Comparison of ENCODE assay signal across 8 cellular contexts in genomic region chr5:32172186-32172901, GRCh38. TPM values are rescaled to one million over a fixed set of nuclear protein-coding genes. Genes with fewer than 3 reads are reported as not detected.
A peak's percentile ranks its signal among the peaks of the same experiment; 100 is the strongest.
DNase-seq lines count a peak whose midpoint lies in the region; ATAC-seq, FAIRE-seq and TF ChIP-seq lines count a peak whose summit lies in the region.
"Not testable (repeated sequence)": the region's sequence is repeated elsewhere in the genome, so short reads cannot be mapped to it uniquely, and the experiment has no call there.

No MANE protein-coding gene starts in this region.

- DNase-seq in AG09309 (ENCODE audit: low read depth); heart left ventricle: not testable (repeated sequence)
- DNase-seq in NCI-H82 (lab: John Stamatoyannopoulos, UW) (peak; percentile 42), bronchial epithelial cell (ENCODE audit: low read depth) (peak; percentile 1)
- DNase-seq in activated CD4-positive, alpha-beta memory T cell treated with anti-CD3 and anti-CD28 coated beads for 36 hours, result peak; percentile 56
- peak; percentile 32 to 34 for DNase-seq in stimulated activated CD4-positive, alpha-beta T cell treated with anti-CD3 and anti-CD28 coated beads, Interleukin-2, amount 100 ng/mL, for 24 hours

- not testable (repeated sequence) for H3K27me3 Mint-ChIP-seq in activated CD4-positive, alpha-beta memory T cell treated with anti-CD3 and anti-CD28 coated beads for 36 hours

- peaks cover 16% of the 10 kb centered on the region for H3K4me1 ChIP-seq in HEK293 (ENCODE audit: control insufficient read depth, insufficient read depth, low read length)
- peaks cover 0 to 65% (median 43%) of the 10 kb centered on the region in 12 donors for H3K4me1 ChIP-seq in heart left ventricle
- not testable (repeated sequence) for H3K4me1 ChIP-seq in mucosa of stomach (ENCODE audit: control insufficient read depth, insufficient read depth, low read length)

- peaks cover 41% of the 10 kb centered on the region for H3K4me1 Mint-ChIP-seq in activated CD4-positive, alpha-beta memory T cell treated with anti-CD3 and anti-CD28 coated beads for 36 hours (ENCODE audit: low read depth)

- H3K36me3 ChIP-seq in HEK293 (ENCODE audit: control insufficient read depth in 2 of 2, insufficient read depth in 1 of 2, low read length in 2 of 2), result peaks cover 38 to 42% of the 10 kb centered on the region in 2 experiments
- not testable (repeated sequence) for H3K36me3 ChIP-seq in bronchial epithelial cell (ENCODE audit: control insufficient read depth, insufficient read depth, low read length); mucosa of stomach (ENCODE audit: control insufficient read depth, insufficient read depth, low read length)
- H3K36me3 ChIP-seq in heart left ventricle, result peaks cover 0 to 44% (median 43%) of the 10 kb centered on the region in 9 donors

- H3K4me3 ChIP-seq in AG09309 (ENCODE audit: control insufficient read depth, low read depth, low read length) (peak overlapping the region; percentile 85), HEK293 (ENCODE audit: low read depth, low read length) (peak overlapping the region; percentile 93), bronchial epithelial cell (ENCODE audit: low read depth, low read length) (peak overlapping the region; percentile 69), heart left ventricle (peak overlapping the region; percentile 60 to 99 (median 96)), mucosa of stomach (ENCODE audit: low read length) (peak overlapping the region; percentile 100)

- H3K9me3 ChIP-seq in HEK293 (ENCODE audit: control insufficient read depth, insufficient read depth, low read depth, low read length); heart left ventricle; mucosa of stomach (ENCODE audit: control insufficient read depth, low read length): not testable (repeated sequence)

- POLR2A ChIA-PET in HEK293 (lab: Yijun Ruan, JAX), result interaction anchor here (0.6 to 2.2 kb wide), 4 partner anchors 21 to 418 kb away, joined by 3 to 6 read pairs (median 3); no protein-coding TSS in a partner anchor
- POLR2A ChIA-PET in activated CD4-positive, alpha-beta memory T cell treated with anti-CD3 and anti-CD28 coated beads for 36 hours (lab: Charles Lee), result interaction anchor here (0.7 to 1.8 kb wide), 2 partner anchors 16 to 17 kb away, joined by 3 to 4 read pairs; no protein-coding TSS in a partner anchor

- peak overlapping the region; percentile 99 for H3K4me3 Mint-ChIP-seq in activated CD4-positive, alpha-beta memory T cell treated with anti-CD3 and anti-CD28 coated beads for 36 hours

- not testable (repeated sequence) for H3K9me3 Mint-ChIP-seq in activated CD4-positive, alpha-beta memory T cell treated with anti-CD3 and anti-CD28 coated beads for 36 hours

- not testable (repeated sequence) for H3K27me3 ChIP-seq in bronchial epithelial cell (ENCODE audit: control insufficient read depth, insufficient read depth, low read length); heart left ventricle; mucosa of stomach (ENCODE audit: control insufficient read depth, insufficient read depth, low read length)

- H3K27ac ChIP-seq in HEK293 (ENCODE audit: extremely low read depth, low read depth, low read length), result peak overlapping the region; percentile 100
- peak overlapping the region; percentile 95 to 100 (median 100) for H3K27ac ChIP-seq in heart left ventricle

- not testable (repeated sequence) for TF ChIP-seq CTCF in AG09309 (IDR thresholded peaks at IDR 0.05; ENCODE audit: control insufficient read depth, insufficient read depth, low read depth, low read length, missing control alignments); bronchial epithelial cell (IDR thresholded peaks at IDR 0.05; ENCODE audit: insufficient read depth, low read length, severe bottlenecking); heart left ventricle (IDR thresholded peaks at IDR 0.05)
- peak; percentile 79 for TF ChIP-seq CTCF in HEK293 (tag by site-specific recombination; IDR thresholded peaks at IDR 0.05)

- intact Hi-C loops in activated CD4-positive, alpha-beta memory T cell treated with anti-CD3 and anti-CD28 coated beads for 36 hours (cut with micrococcal nuclease), result loop anchor here (5.0 kb wide), 3 partner anchors 55 to 640 kb away; partner anchors contain the start of genes C5orf22, DROSHA and SUB1
- intact Hi-C loops in heart left ventricle (cut with DNase I), result loop anchor here in 6 of 10 donors (5.0 kb wide), 6 partner anchors 45 to 75 kb away; no protein-coding TSS in a partner anchor

- H3K27ac Mint-ChIP-seq in activated CD4-positive, alpha-beta memory T cell treated with anti-CD3 and anti-CD28 coated beads for 36 hours, result peak overlapping the region; percentile 98

- H3K9ac ChIP-seq in mucosa of stomach (ENCODE audit: low read length), result peak overlapping the region; percentile 100

- TF ChIP-seq POLR2A in heart left ventricle (IDR thresholded peaks at IDR 0.05), result not testable (repeated sequence)

- FAIRE-seq in bronchial epithelial cell (lab: Jason Lieb, UNC), result not testable (repeated sequence)

- ATAC-seq in heart left ventricle, result not testable (repeated sequence)

- peaks cover 44% of the 10 kb centered on the region for H3K36me3 Mint-ChIP-seq in activated CD4-positive, alpha-beta memory T cell treated with anti-CD3 and anti-CD28 coated beads for 36 hours

- CTCF ChIA-PET in HEK293 (lab: Yijun Ruan, JAX), result interaction anchor here (0.6 to 1.7 kb wide), 10 partner anchors 9 to 796 kb away, joined by 3 to 6 read pairs (median 4); no protein-coding TSS in a partner anchor
- CTCF ChIA-PET in activated CD4-positive, alpha-beta memory T cell treated with anti-CD3 and anti-CD28 coated beads for 36 hours (lab: Charles Lee), result interaction anchor here (0.7 to 4.8 kb wide), 4 partner anchors 9 to 260 kb away, joined by 3 to 24 read pairs (median 4); no protein-coding TSS in a partner anchor

- WGBS in heart left ventricle, 4 donors, result 11 to 17% (median 13%) methylated on average over 34 of the region's 34 CpGs

TF ChIP-seq in HEK293, 187 proteins besides CTCF, POLR2A, EP300 and RAD21 (continues in another document):
- TF ChIP-seq SP7 (tag by site-specific recombination; IDR thresholded peaks at IDR 0.05) (peak; percentile 56; the same call in 1 of the 2 replicates), ZNF600 (tag by site-specific recombination; IDR thresholded peaks at IDR 0.05) (peak; percentile 91), ZNF610 (tag by site-specific recombination; IDR thresholded peaks at IDR 0.05; ENCODE audit: borderline replicate concordance) (0 out of 2 replicates have a peak, but pooled peaks have one; percentile 22), ZXDB (tag by site-specific recombination; IDR thresholded peaks at IDR 0.05) (0 out of 2 replicates have a peak, but pooled peaks have one; percentile 21), ZNF391 (tag by site-specific recombination; IDR thresholded peaks at IDR 0.05; ENCODE audit: borderline replicate concordance, low read depth) (peak; percentile 62; the same call in 1 of the 2 replicates), ZEB2 (tag by site-specific recombination; IDR thresholded peaks at IDR 0.05) (peak; percentile 68), SP2 (tag by site-specific recombination; IDR thresholded peaks at IDR 0.05) (peak; percentile 30), YY2 (tag by site-specific recombination; IDR thresholded peaks at IDR 0.05) (peak; percentile 57; the same call in 1 of the 2 replicates), ZBTB17 (tag by site-specific recombination; IDR thresholded peaks at IDR 0.05) (peak; percentile 95), KLF16 (tag by site-specific recombination; IDR thresholded peaks at IDR 0.05) (peak; percentile 30; the same call in 1 of the 2 replicates), ZNF324 (tag by site-specific recombination; IDR thresholded peaks at IDR 0.05) (peak; percentile 56; the same call in 1 of the 2 replicates), ZFP69B (tag by site-specific recombination; IDR thresholded peaks at IDR 0.05) (peak; percentile 42; the same call in 1 of the 2 replicates), ZBTB26 (tag by site-specific recombination; optimal IDR thresholded peaks at IDR 0.05) (peak; percentile 37), ZSCAN4 (tag by site-specific recombination; IDR thresholded peaks at IDR 0.05) (peak; percentile 24; the same call in 1 of the 2 replicates), ZNF580 (tag by site-specific recombination; IDR thresholded peaks at IDR 0.05) (0 out of 2 replicates have a peak, but pooled peaks have one; percentile 61), ZNF335 (tag by site-specific recombination; conservative IDR thresholded peaks at IDR 0.05) (peak; percentile 81), ZNF660 (tag by site-specific recombination; IDR thresholded peaks at IDR 0.05) (0 out of 2 replicates have a peak, but pooled peaks have one; percentile 5), ZBTB20 (tag by site-specific recombination; IDR thresholded peaks at IDR 0.05) (peak; percentile 95)

RNA-seq across cellular contexts. Expression of gene GOLPH3, which starts 1.8 kb away (rescaled TPM):
- total RNA-seq in activated CD4-positive, alpha-beta memory T cell treated with anti-CD3 and anti-CD28 coated beads for 36 hours, result 10 to 100 TPM; 65.6 to 67.1 TPM
- total RNA-seq in bronchial epithelial cell (68.4 and 83.7 TPM in 2 replicates), heart left ventricle (10 to 100 TPM; 34.4 to 73.4 (median 50.1) TPM)
- polyA plus RNA-seq in heart left ventricle, result 10 to 100 TPM; 20.3 to 44.0 TPM
